Comparison of ENCODE assay signal across 8 cellular contexts in the genomic region with DNA sequence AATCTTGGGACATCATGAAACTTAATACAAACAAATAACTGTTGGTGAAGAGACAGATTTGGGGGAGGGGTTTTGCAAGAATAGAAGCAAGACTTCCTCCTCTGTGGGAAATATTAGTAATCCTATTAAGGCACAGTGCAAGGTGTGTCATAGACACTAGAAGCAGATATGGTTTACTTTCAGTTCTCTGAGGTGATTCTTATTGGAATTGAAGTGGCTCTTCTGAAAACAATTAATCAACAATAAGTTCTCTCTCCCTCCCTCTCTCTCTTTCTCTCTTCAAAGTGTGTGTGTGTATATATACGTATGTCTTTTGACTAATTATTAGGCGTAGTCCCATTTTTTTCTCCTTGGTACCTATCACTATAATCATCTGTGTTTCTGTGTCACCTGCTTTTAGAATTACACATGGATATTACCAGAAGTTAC.
A peak's percentile ranks its signal among the peaks of the same experiment; 100 is the strongest.
DNase-seq lines count a peak whose midpoint lies in the region; ATAC-seq and TF ChIP-seq lines count a peak whose summit lies in the region.

No MANE protein-coding gene starts in this region.

- DNase-seq in activated T-cell treated with anti-CD3 and anti-CD28 coated beads, Interleukin-2, amount 50 U/mL, for 24 hours = no peak
- no peak for DNase-seq in activated T-cell treated with anti-CD3 and anti-CD28 coated beads, Interleukin-2, amount 50 U/mL, for 1 hour
- DNase-seq in activated B cell treated with CpG ODN at 0.5 μM for 24 hours (no peak), upper lobe of left lung (no peak), epidermal melanocyte (ENCODE audit: insufficient read length, low spot score) (no peak), midbrain (lab: John Stamatoyannopoulos, UW) (no peak)

- intact Hi-C loops in activated B cell treated with CpG ODN at 0.5 μM for 24 hours (cut with micrococcal nuclease) = loop anchor here (1.0 kb wide), 5 partner anchors 11 to 102 kb away; no protein-coding TSS in a partner anchor

- CTCF ChIA-PET in activated B cell treated with CpG ODN at 0.5 μM for 24 hours (lab: Charles Lee) = interaction anchor here (0.8 kb wide), 2 partner anchors 8 to 40 kb away, joined by 3 to 4 read pairs; no protein-coding TSS in a partner anchor

- H3K4me3 ChIP-seq in upper lobe of left lung = peak overlapping the region in 2 of 4 donors; percentile 30 to 40

- no peaks in the 10 kb centered on the region for H3K36me3 ChIP-seq in upper lobe of left lung

- peaks cover 41 to 51% (median 46%) of the 10 kb centered on the region in 4 donors for H3K4me1 ChIP-seq in upper lobe of left lung

- H3K9me3 ChIP-seq in upper lobe of left lung = no peaks in the 10 kb centered on the region

- 43 to 50% methylated on average over 2 of the region's 2 CpGs for WGBS in upper lobe of left lung, 2 donors

- TF ChIP-seq CTCF in activated B cell treated with CpG ODN at 0.5 μM for 24 hours (IDR thresholded peaks at IDR 0.05) (no peak), upper lobe of left lung (IDR thresholded peaks at IDR 0.05) (no peak)

- no peaks in the 10 kb centered on the region for H3K27me3 Mint-ChIP-seq in activated T-cell treated with anti-CD3 and anti-CD28 coated beads, Interleukin-2, amount 50 U/mL, for 24 hours
- no peaks in the 10 kb centered on the region for H3K27me3 Mint-ChIP-seq in activated B cell treated with CpG ODN at 0.5 μM for 24 hours

- H3K27me3 ChIP-seq in layer of hippocampus (ENCODE audit: control insufficient read depth, insufficient read depth, low read length) (no peaks in the 10 kb centered on the region), upper lobe of left lung (no peaks in the 10 kb centered on the region)

- POLR2A ChIA-PET in activated B cell treated with CpG ODN at 0.5 μM for 24 hours (lab: Charles Lee) = interaction anchor here (0.9 to 3.0 kb wide), 6 partner anchors 9 to 107 kb away, joined by 3 to 14 read pairs (median 4); no protein-coding TSS in a partner anchor

- TF ChIP-seq EP300 in upper lobe of left lung (IDR thresholded peaks at IDR 0.05) = no peak

- no peak for TF ChIP-seq POLR2A in upper lobe of left lung (IDR thresholded peaks at IDR 0.05)

- peaks cover 19% of the 10 kb centered on the region for H3K36me3 Mint-ChIP-seq in activated T-cell treated with anti-CD3 and anti-CD28 coated beads, Interleukin-2, amount 50 U/mL, for 24 hours (ENCODE audit: low read depth)
- no peaks in the 10 kb centered on the region for H3K36me3 Mint-ChIP-seq in activated B cell treated with CpG ODN at 0.5 μM for 24 hours (ENCODE audit: low read depth)

- peak overlapping the region; percentile 47 for H3K27ac ChIP-seq in layer of hippocampus (ENCODE audit: low read depth, low read length)
- H3K27ac ChIP-seq in upper lobe of left lung = peak overlapping the region; percentile 74 to 83 (median 78)

- no peaks in the 10 kb centered on the region for H3K9me3 Mint-ChIP-seq in activated T-cell treated with anti-CD3 and anti-CD28 coated beads, Interleukin-2, amount 50 U/mL, for 24 hours
- no peaks in the 10 kb centered on the region for H3K9me3 Mint-ChIP-seq in activated B cell treated with CpG ODN at 0.5 μM for 24 hours

- H3K4me3 Mint-ChIP-seq in activated T-cell treated with anti-CD3 and anti-CD28 coated beads, Interleukin-2, amount 50 U/mL, for 24 hours = peak overlapping the region; percentile 81
- H3K4me3 Mint-ChIP-seq in activated B cell treated with CpG ODN at 0.5 μM for 24 hours = peak overlapping the region; percentile 78

- ATAC-seq in HG03060 (IDR thresholded peaks at IDR 0.05; ENCODE audit: low read depth, unreplicated experiment) (peak; percentile 29), activated B cell treated with CpG ODN at 0.5 μM for 24 hours (ENCODE audit: low read depth) (peak; percentile 66), upper lobe of left lung (ENCODE audit: low FRiP score in 2 of 2) (no peak)

- H3K4me1 Mint-ChIP-seq in activated T-cell treated with anti-CD3 and anti-CD28 coated beads, Interleukin-2, amount 50 U/mL, for 24 hours (ENCODE audit: low read depth) = peaks cover 92% of the 10 kb centered on the region
- H3K4me1 Mint-ChIP-seq in activated B cell treated with CpG ODN at 0.5 μM for 24 hours = peaks cover 90% of the 10 kb centered on the region

- H3K27ac Mint-ChIP-seq in activated T-cell treated with anti-CD3 and anti-CD28 coated beads, Interleukin-2, amount 50 U/mL, for 24 hours = peak overlapping the region; percentile 99
- H3K27ac Mint-ChIP-seq in activated B cell treated with CpG ODN at 0.5 μM for 24 hours = peak overlapping the region; percentile 90

Comparison
In these comparisons a context has a peak if more than half of its experiments do, and no peak if none do; other contexts are left out.
1. ATAC-seq: peak in HG03060 (single experiment) and activated B cell treated with CpG ODN at 0.5 μM for 24 hours (single experiment); none in upper lobe of left lung (0 of 2).